In the genomic region with DNA sequence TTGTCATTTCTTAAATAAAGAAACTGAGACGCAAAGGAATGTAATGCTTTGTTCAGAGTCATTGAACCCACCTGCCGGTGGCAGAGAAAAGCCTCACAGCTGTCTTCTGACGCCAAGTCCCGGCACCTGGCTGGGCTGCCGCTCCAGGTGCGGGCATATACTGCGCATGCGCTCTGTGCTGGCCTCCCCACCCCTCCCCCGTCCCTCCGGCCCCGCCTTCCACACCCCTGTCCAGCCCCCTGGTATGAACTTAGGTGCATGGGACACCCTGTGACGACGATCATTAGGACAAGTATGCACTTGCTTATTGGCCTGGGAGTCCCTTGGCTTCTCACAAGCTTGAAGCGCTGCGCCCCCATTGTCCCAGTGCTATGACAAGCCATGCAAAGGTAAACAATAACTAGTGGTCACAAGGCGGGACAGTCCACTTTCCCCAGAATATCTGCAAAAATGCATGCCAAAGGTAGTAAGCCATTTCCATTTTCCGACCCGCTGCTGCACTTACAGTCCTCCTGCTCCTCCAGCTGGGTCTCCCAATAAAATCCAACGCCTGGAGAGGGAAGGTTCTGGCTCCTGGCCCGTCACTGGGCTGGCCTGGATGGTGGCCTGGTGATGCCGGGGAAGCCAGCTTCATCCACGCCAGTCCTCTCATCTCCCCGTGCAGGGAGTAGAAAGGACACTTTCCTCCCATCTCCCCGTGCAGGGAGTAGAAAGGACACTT, we compare ENCODE assay signal across 12 cellular contexts.
DNase-seq lines count a peak whose midpoint lies in the region; ATAC-seq, FAIRE-seq and TF ChIP-seq lines count a peak whose summit lies in the region.
"Had no signal": no experiment of that assay in that cellular context is flagged by ENCODE, and none has a peak within 500 bp of the region (broad histone marks: within the 10 kb centered on the region; RNA-seq: fewer than 3 reads in every experiment).

No MANE protein-coding gene starts in this region.

- no peaks in the 10 kb centered on the region for H3K36me3 ChIP-seq in hepatocyte (replicated peaks; ENCODE audit: insufficient read depth, low read depth)
- H3K36me3 ChIP-seq in small intestine (ENCODE audit: control insufficient read depth in 2 of 2, insufficient read depth in 2 of 2, low read length in 2 of 2): no peaks in the 10 kb centered on the region
- no peaks in the 10 kb centered on the region for H3K36me3 ChIP-seq in right atrium auricular region

- peak; percentile 32 for DNase-seq in Jurkat, Clone E6-1 (ENCODE audit: low read depth, low spot score)
- DNase-seq in NCI-H774 (lab: John Stamatoyannopoulos, UW) (peak; percentile 69), hepatocyte (ENCODE audit: low spot score) (no peak), small intestine (peak; percentile 48), Ammon's horn (ENCODE audit: low spot score) (no peak), CD1c-positive myeloid dendritic cell (ENCODE audit: extremely low spot score) (no peak), right atrium auricular region (ENCODE audit: low spot score) (no peak)
- DNase-seq: activated CD4-positive, alpha-beta T cell treated with anti-CD3 and anti-CD28 coated beads, Interleukin-2, amount 10 ng/mL, durations not matched to agents 24 days and 14 days; activated naive CD8-positive, alpha-beta T cell treated with anti-CD3 and anti-CD28 coated beads, Interleukin-2, amount 10 ng/mL, durations not matched to agents 7 days and 5 days; stimulated activated CD4-positive, alpha-beta T cell treated with anti-CD3 and anti-CD28 coated beads, Interleukin-15, amount 100 ng/mL, for 24 hours had no signal

- H3K27ac ChIP-seq in hepatocyte (peak overlapping the region; percentile 61), small intestine (ENCODE audit: low read depth in 1 of 2, low read length in 1 of 2) (peak overlapping the region in 1 of 2 donors; percentile 87), right atrium auricular region (no peak overlapping the region)
- H3K27ac ChIP-seq: epithelial cell of prostate had no signal

- no peaks in the 10 kb centered on the region for H3K9me2 ChIP-seq in hepatocyte (replicated peaks; ENCODE audit: insufficient read depth)

- no peak for FAIRE-seq in small intestine (lab: Jason Lieb, UNC)

- WGBS in hepatocyte (ENCODE audit: low lambda C conversion rate, missing lambda C conversion rate): 61% methylated on average over 20 of the region's 24 CpGs
- 30 to 52% (median 34%) methylated on average over 24 of the region's 24 CpGs for WGBS in small intestine, 3 donors

- no peaks in the 10 kb centered on the region for H3K27me3 ChIP-seq in hepatocyte
- no peaks in the 10 kb centered on the region for H3K27me3 ChIP-seq in small intestine (ENCODE audit: control insufficient read depth in 2 of 2, insufficient read depth in 2 of 2, low read length in 2 of 2)
- no peaks in the 10 kb centered on the region for H3K27me3 ChIP-seq in right atrium auricular region

- H2AFZ ChIP-seq in hepatocyte: no peak overlapping the region

- no peak overlapping the region for H3K4me3 ChIP-seq in Jurkat, Clone E6-1 (ENCODE audit: low read length)
- H3K4me3 ChIP-seq in hepatocyte (no peak overlapping the region), small intestine (ENCODE audit: low read depth in 1 of 2, low read length in 2 of 2) (no peak overlapping the region), right atrium auricular region (no peak overlapping the region)

- no peaks in the 10 kb centered on the region for H3K9me3 ChIP-seq in hepatocyte (ENCODE audit: low read depth)
- no peaks in the 10 kb centered on the region for H3K9me3 ChIP-seq in small intestine (ENCODE audit: control insufficient read depth, low read depth)
- H3K9me3 ChIP-seq in right atrium auricular region: no peaks in the 10 kb centered on the region

- peak overlapping the region; percentile 9 for H3K4me2 ChIP-seq in hepatocyte

- no peak for ATAC-seq in HG03159 (IDR thresholded peaks at IDR 0.05; ENCODE audit: unreplicated experiment)

- H4K20me1 ChIP-seq in hepatocyte (ENCODE audit: insufficient read depth, poor library complexity, severe bottlenecking): no peaks in the 10 kb centered on the region

- TF ChIP-seq CTCF in hepatocyte (IDR thresholded peaks at IDR 0.05; ENCODE audit: poor library complexity) (no peak), right atrium auricular region (IDR thresholded peaks at IDR 0.05) (no peak)

- H3K4me1 ChIP-seq in hepatocyte (ENCODE audit: insufficient read depth) (peaks cover 13% of the 10 kb centered on the region), small intestine (ENCODE audit: control insufficient read depth in 2 of 2, insufficient read depth in 1 of 2, low read depth in 1 of 2, low read length in 1 of 2) (no peaks in the 10 kb centered on the region), right atrium auricular region (peaks cover 0 to 37% of the 10 kb centered on the region in 2 donors)

- no peaks in the 10 kb centered on the region for H3K79me2 ChIP-seq in hepatocyte

Comparison
In these comparisons a context has a peak if more than half of its experiments do, and no peak if none do; other contexts are left out.
1. DNase-seq: peak in Jurkat, Clone E6-1 (single experiment), NCI-H774 (single experiment) and small intestine (single experiment); none in hepatocyte (single experiment), Ammon's horn (single experiment), CD1c-positive myeloid dendritic cell (single experiment) and right atrium auricular region (single experiment).